1 cellular context compared by ENCODE assay signal in genomic region chr20:4973330-4974097, GRCh38.
TF ChIP-seq lines count a peak whose summit lies in the region.

No MANE protein-coding gene starts in this region.

TF ChIP-seq in GM12878, 131 proteins besides CTCF, POLR2A, EP300 and RAD21 (continued from another document and continues in another):
- TF ChIP-seq NR2C2 (IDR thresholded peaks at IDR 0.05; ENCODE audit: borderline replicate concordance, control insufficient read depth, insufficient read length, low read depth) (no peak), CEBPZ (IDR thresholded peaks at IDR 0.05; ENCODE audit: low read depth, low read length) (no peak), LARP7 (IDR thresholded peaks at IDR 0.05) (no peak), IRF4 (IDR thresholded peaks at IDR 0.05; ENCODE audit: low read depth, low read length) (peak; percentile 69; the same call in 1 of the 2 replicates), ATF7 (IDR thresholded peaks at IDR 0.05; ENCODE audit: low read depth) (peak; percentile 83), SMAD1 (IDR thresholded peaks at IDR 0.05; ENCODE audit: low read depth, partially characterized antibody) (peak; percentile 49), YY1 (IDR thresholded peaks at IDR 0.05; ENCODE audit: low read depth, low read length) (peak; percentile 62), ZSCAN29 (IDR thresholded peaks at IDR 0.05) (no peak), ZBED1 (IDR thresholded peaks at IDR 0.05; ENCODE audit: borderline replicate concordance) (no peak; the same call in 1 of the 2 replicates), MYB (IDR thresholded peaks at IDR 0.05; ENCODE audit: borderline replicate concordance, low read depth, low read length) (no peak), TCF12 (IDR thresholded peaks at IDR 0.05; ENCODE audit: low read depth, low read length) (peak; percentile 80; the same call in 1 of the 2 replicates), MTA3 (IDR thresholded peaks at IDR 0.05; ENCODE audit: borderline replicate concordance, low read length) (peak; percentile 86; the same call in 1 of the 2 replicates), SPI1 (IDR thresholded peaks at IDR 0.05; ENCODE audit: borderline replicate concordance, insufficient read depth, low read depth, low read length) (peak; percentile 81), HDGF (IDR thresholded peaks at IDR 0.05) (no peak), MEF2A (IDR thresholded peaks at IDR 0.05; ENCODE audit: insufficient read depth, low read depth, low read length) (peak; percentile 43), SUPT20H (IDR thresholded peaks at IDR 0.05; ENCODE audit: borderline replicate concordance, control insufficient read depth, low read depth, low read length) (no peak), ZNF592 (IDR thresholded peaks at IDR 0.05) (0 out of 2 replicates have a peak, but pooled peaks have one; percentile 9), TARDBP (IDR thresholded peaks at IDR 0.05; ENCODE audit: borderline replicate concordance) (0 out of 2 replicates have a peak, but pooled peaks have one; percentile 67), ZNF207 (IDR thresholded peaks at IDR 0.05; ENCODE audit: borderline replicate concordance) (no peak; the same call in 1 of the 2 replicates), CHD4 (IDR thresholded peaks at IDR 0.05) (no peak), KDM1A (IDR thresholded peaks at IDR 0.05; ENCODE audit: borderline replicate concordance) (no peak), ZNF24 (IDR thresholded peaks at IDR 0.05) (peak; percentile 6; the same call in 1 of the 2 replicates), SIX5 (IDR thresholded peaks at IDR 0.05; ENCODE audit: low read depth, low read length, severe bottlenecking) (no peak), ELK1 (IDR thresholded peaks at IDR 0.05; ENCODE audit: low read depth, low read length) (no peak), IRF3 (IDR thresholded peaks at IDR 0.05) (no peak), TCF3 (IDR thresholded peaks at IDR 0.05; ENCODE audit: borderline replicate concordance, insufficient read depth, low read depth, low read length) (peak; percentile 74; the same call in 1 of the 2 replicates), POLR2AphosphoS5 (IDR thresholded peaks at IDR 0.05; ENCODE audit: low read length) (peak; percentile 71), SUZ12 (IDR thresholded peaks at IDR 0.05; ENCODE audit: unreplicated experiment) (no peak), MEF2B (IDR thresholded peaks at IDR 0.05; ENCODE audit: partially characterized antibody, poor library complexity, severe bottlenecking) (peak; percentile 88), KAT2A (conservative IDR thresholded peaks at IDR 0.05; ENCODE audit: control insufficient read depth, low read depth, low read length) (no peak), IKZF2 (IDR thresholded peaks at IDR 0.05) (peak; percentile 95 to 96), STAT3 (IDR thresholded peaks at IDR 0.05; ENCODE audit: low read depth, low read length) (no peak), CREB1 (IDR thresholded peaks at IDR 0.05; ENCODE audit: low read depth) (no peak; the same call in 1 of the 2 replicates), JUND (IDR thresholded peaks at IDR 0.05; ENCODE audit: low read depth, low read length) (no peak), SREBF2 (IDR thresholded peaks at IDR 0.05; ENCODE audit: low read length) (no peak), NR2C1 (IDR thresholded peaks at IDR 0.05) (no peak; the same call in 1 of the 2 replicates), ZNF622 (IDR thresholded peaks at IDR 0.05) (no peak), ATF3 (IDR thresholded peaks at IDR 0.05; ENCODE audit: borderline replicate concordance, extremely low read depth, low read depth, low read length) (no peak), NFYA (IDR thresholded peaks at IDR 0.05; ENCODE audit: borderline replicate concordance, low read depth, low read length) (no peak), CBX3 (IDR thresholded peaks at IDR 0.05; ENCODE audit: borderline replicate concordance, low read depth) (no peak), RAD51 (IDR thresholded peaks at IDR 0.05) (peak; percentile 90), DPF2 (IDR thresholded peaks at IDR 0.05) (peak; percentile 88), SP1 (IDR thresholded peaks at IDR 0.05; ENCODE audit: low read depth, low read length) (peak; percentile 73)
- TF ChIP-seq, protein P1, sequence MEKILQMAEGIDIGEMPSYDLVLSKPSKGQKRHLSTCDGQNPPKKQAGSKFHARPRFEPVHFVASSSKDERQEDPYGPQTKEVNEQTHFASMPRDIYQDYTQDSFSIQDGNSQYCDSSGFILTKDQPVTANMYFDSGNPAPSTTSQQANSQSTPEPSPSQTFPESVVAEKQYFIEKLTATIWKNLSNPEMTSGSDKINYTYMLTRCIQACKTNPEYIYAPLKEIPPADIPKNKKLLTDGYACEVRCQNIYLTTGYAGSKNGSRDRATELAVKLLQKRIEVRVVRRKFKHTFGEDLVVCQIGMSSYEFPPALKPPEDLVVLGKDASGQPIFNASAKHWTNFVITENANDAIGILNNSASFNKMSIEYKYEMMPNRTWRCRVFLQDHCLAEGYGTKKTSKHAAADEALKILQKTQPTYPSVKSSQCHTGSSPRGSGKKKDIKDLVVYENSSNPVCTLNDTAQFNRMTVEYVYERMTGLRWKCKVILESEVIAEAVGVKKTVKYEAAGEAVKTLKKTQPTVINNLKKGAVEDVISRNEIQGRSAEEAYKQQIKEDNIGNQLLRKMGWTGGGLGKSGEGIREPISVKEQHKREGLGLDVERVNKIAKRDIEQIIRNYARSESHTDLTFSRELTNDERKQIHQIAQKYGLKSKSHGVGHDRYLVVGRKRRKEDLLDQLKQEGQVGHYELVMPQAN (conservative IDR thresholded peaks at IDR 0.05) = no peak
- TF ChIP-seq, protein P2, sequence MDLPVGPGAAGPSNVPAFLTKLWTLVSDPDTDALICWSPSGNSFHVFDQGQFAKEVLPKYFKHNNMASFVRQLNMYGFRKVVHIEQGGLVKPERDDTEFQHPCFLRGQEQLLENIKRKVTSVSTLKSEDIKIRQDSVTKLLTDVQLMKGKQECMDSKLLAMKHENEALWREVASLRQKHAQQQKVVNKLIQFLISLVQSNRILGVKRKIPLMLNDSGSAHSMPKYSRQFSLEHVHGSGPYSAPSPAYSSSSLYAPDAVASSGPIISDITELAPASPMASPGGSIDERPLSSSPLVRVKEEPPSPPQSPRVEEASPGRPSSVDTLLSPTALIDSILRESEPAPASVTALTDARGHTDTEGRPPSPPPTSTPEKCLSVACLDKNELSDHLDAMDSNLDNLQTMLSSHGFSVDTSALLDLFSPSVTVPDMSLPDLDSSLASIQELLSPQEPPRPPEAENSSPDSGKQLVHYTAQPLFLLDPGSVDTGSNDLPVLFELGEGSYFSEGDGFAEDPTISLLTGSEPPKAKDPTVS (IDR thresholded peaks at IDR 0.05; ENCODE audit: low read depth, low read length) = no peak
- TF ChIP-seq, protein P3, sequence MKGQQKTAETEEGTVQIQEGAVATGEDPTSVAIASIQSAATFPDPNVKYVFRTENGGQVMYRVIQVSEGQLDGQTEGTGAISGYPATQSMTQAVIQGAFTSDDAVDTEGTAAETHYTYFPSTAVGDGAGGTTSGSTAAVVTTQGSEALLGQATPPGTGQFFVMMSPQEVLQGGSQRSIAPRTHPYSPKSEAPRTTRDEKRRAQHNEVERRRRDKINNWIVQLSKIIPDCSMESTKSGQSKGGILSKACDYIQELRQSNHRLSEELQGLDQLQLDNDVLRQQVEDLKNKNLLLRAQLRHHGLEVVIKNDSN (IDR thresholded peaks at IDR 0.05; ENCODE audit: borderline replicate concordance, extremely low read length, insufficient read depth, low read depth, low read length) = peak; percentile 45
- TF ChIP-seq, protein P4, sequence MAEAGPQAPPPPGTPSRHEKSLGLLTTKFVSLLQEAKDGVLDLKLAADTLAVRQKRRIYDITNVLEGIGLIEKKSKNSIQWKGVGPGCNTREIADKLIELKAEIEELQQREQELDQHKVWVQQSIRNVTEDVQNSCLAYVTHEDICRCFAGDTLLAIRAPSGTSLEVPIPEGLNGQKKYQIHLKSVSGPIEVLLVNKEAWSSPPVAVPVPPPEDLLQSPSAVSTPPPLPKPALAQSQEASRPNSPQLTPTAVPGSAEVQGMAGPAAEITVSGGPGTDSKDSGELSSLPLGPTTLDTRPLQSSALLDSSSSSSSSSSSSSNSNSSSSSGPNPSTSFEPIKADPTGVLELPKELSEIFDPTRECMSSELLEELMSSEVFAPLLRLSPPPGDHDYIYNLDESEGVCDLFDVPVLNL (IDR thresholded peaks at IDR 0.05; ENCODE audit: low read depth, low read length) = no peak
- TF ChIP-seq, protein P5, sequence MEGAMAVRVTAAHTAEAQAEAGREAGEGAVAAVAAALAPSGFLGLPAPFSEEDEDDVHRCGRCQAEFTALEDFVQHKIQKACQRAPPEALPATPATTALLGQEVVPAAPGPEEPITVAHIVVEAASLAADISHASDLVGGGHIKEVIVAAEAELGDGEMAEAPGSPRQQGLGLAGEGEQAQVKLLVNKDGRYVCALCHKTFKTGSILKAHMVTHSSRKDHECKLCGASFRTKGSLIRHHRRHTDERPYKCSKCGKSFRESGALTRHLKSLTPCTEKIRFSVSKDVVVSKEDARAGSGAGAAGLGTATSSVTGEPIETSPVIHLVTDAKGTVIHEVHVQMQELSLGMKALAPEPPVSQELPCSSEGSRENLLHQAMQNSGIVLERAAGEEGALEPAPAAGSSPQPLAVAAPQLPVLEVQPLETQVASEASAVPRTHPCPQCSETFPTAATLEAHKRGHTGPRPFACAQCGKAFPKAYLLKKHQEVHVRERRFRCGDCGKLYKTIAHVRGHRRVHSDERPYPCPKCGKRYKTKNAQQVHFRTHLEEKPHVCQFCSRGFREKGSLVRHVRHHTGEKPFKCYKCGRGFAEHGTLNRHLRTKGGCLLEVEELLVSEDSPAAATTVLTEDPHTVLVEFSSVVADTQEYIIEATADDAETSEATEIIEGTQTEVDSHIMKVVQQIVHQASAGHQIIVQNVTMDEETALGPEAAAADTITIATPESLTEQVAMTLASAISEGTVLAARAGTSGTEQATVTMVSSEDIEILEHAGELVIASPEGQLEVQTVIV (IDR thresholded peaks at IDR 0.05; ENCODE audit: borderline replicate concordance, partially characterized antibody) = no peak
